In genomic region chr7:50634378-50634777, GRCh38 we compare ENCODE assay signal across 28 cellular contexts.
"Had no signal": no experiment of that assay in that cellular context is flagged by ENCODE, and none has a peak within 500 bp of the region (broad histone marks: within the 10 kb centered on the region; RNA-seq: fewer than 3 reads in every experiment).

No MANE protein-coding gene starts in this region.

- H3K9me3 ChIP-seq: colonic mucosa, esophagus muscularis mucosa, esophagus squamous epithelium, gastrocnemius medialis, gastroesophageal sphincter had no signal

- H3K4me3 Mint-ChIP-seq: dendritic cell treated with granulocyte-macrophage colony-stimulating factor and Interleukin-4, amounts not matched to agents 40 ng/mL and 50 ng/mL, for 4 days; effector memory CD8-positive, alpha-beta T cell; endodermal cell had no signal

- H3K27ac ChIP-seq: colonic mucosa, coronary artery, dorsolateral prefrontal cortex, epithelial cell of prostate, esophagus muscularis mucosa, esophagus squamous epithelium, foreskin keratinocyte, gastroesophageal sphincter, heart left ventricle, heart right ventricle had no signal

- DNase-seq: colonic mucosa; cortex of kidney; dermis blood vessel endothelial cell; dorsolateral prefrontal cortex; effector CD4-positive, alpha-beta T cell; effector CD8-positive, alpha-beta T cell; effector memory CD4-positive, alpha-beta T cell; effector memory CD8-positive, alpha-beta T cell; erythroblast; esophagus squamous epithelium; foreskin fibroblast; foreskin keratinocyte; foreskin melanocyte; gastrocnemius medialis; glutamatergic neuron; heart left ventricle; heart right ventricle had no signal

- H3K27ac Mint-ChIP-seq: dendritic cell treated with granulocyte-macrophage colony-stimulating factor and Interleukin-4, amounts not matched to agents 40 ng/mL and 50 ng/mL, for 4 days; effector memory CD8-positive, alpha-beta T cell; endodermal cell had no signal

- H3K4me1 ChIP-seq: colonic mucosa, foreskin keratinocyte had no signal

- ATAC-seq: effector memory CD8-positive, alpha-beta T cell; esophagus mucosa; foreskin keratinocyte; gastrocnemius medialis; gastroesophageal sphincter; heart left ventricle; heart right ventricle had no signal

- H3K27me3 Mint-ChIP-seq: dendritic cell treated with granulocyte-macrophage colony-stimulating factor and Interleukin-4, amounts not matched to agents 40 ng/mL and 50 ng/mL, for 4 days had no signal

- H3K9me3 Mint-ChIP-seq: dendritic cell treated with granulocyte-macrophage colony-stimulating factor and Interleukin-4, amounts not matched to agents 40 ng/mL and 50 ng/mL, for 4 days; effector memory CD8-positive, alpha-beta T cell had no signal

- H3K27me3 ChIP-seq: colonic mucosa, dorsolateral prefrontal cortex, esophagus muscularis mucosa, esophagus squamous epithelium, foreskin keratinocyte, gastrocnemius medialis, gastroesophageal sphincter, heart left ventricle, heart right ventricle had no signal

- H3K4me3 ChIP-seq: colonic mucosa, coronary artery, dorsolateral prefrontal cortex, esophagus muscularis mucosa, esophagus squamous epithelium, gastrocnemius medialis, gastroesophageal sphincter, heart left ventricle, heart right ventricle had no signal

- FAIRE-seq: colon, endometrium, endothelial cell of umbilical vein, frontal cortex had no signal

- H3K36me3 ChIP-seq: colonic mucosa, esophagus muscularis mucosa, esophagus squamous epithelium, gastrocnemius medialis, gastroesophageal sphincter, heart left ventricle had no signal
